ENCODE assay signal across 15 cellular contexts in the genomic region with DNA sequence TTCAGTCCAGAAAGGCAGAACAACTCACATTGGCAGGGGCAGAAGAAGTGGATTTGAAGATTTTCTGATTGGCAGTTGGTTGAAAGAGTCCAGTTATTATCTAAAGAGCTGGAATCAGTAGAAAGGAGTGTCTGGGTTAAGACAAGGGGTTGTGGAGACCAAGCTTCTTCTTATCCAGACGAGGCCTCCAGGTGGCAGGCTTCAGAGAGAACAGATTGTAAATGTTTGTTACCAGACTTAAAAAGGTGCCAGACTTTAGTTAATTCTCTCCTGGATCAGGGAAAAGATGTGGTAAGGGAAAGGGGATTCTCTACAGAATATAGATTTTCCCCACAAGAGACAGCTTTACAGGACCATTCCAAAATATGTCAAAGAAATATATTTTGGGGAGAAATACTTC. TPM values are rescaled to one million over a fixed set of nuclear protein-coding genes. Genes with fewer than 3 reads are reported as not detected.
DNase-seq lines count a peak whose midpoint lies in the region; ATAC-seq and TF ChIP-seq lines count a peak whose summit lies in the region.
"Had no signal": no experiment of that assay in that cellular context is flagged by ENCODE, and none has a peak within 500 bp of the region (broad histone marks: within the 10 kb centered on the region; RNA-seq: fewer than 3 reads in every experiment).

No MANE protein-coding gene starts in this region.

- H3K27me3 Mint-ChIP-seq in osteocyte (ENCODE audit: unreplicated experiment) (no peaks in the 10 kb centered on the region), T-helper 17 cell (peaks cover 67% of the 10 kb centered on the region)

- no peaks in the 10 kb centered on the region for H3K36me3 Mint-ChIP-seq in osteocyte (ENCODE audit: unreplicated experiment)
- peaks cover 4% of the 10 kb centered on the region for H3K36me3 Mint-ChIP-seq in T-helper 17 cell (ENCODE audit: low read depth)

- no peak for TF ChIP-seq POLR2A in esophagus squamous epithelium (IDR thresholded peaks at IDR 0.05)
- no peak for TF ChIP-seq POLR2A in breast epithelium (IDR thresholded peaks at IDR 0.05)

- no peaks in the 10 kb centered on the region for H3K4me1 ChIP-seq in PC-3 (ENCODE audit: insufficient read depth, low read length)
- peaks cover 23 to 57% (median 24%) of the 10 kb centered on the region in 3 donors for H3K4me1 ChIP-seq in esophagus squamous epithelium
- peaks cover 3 to 8% of the 10 kb centered on the region in 2 donors for H3K4me1 ChIP-seq in breast epithelium
- H3K4me1 ChIP-seq: A549 had no signal

- intact Hi-C loops in PC-3 (cut with micrococcal nuclease) = no loop called here
- intact Hi-C loops in esophagus squamous epithelium (cut with DNase I) = no loop called here
- intact Hi-C loops in breast epithelium (cut with DNase I; ENCODE audit: low total_unique reads) = loop anchor here (10.0 kb wide), 1 partner anchor 387 kb away; no protein-coding TSS in a partner anchor

- H3K9me3 Mint-ChIP-seq in osteocyte (ENCODE audit: unreplicated experiment) = peaks cover 7% of the 10 kb centered on the region

- H3K27ac Mint-ChIP-seq in osteocyte (ENCODE audit: unreplicated experiment) = peak overlapping the region; percentile 90
- H3K27ac Mint-ChIP-seq in T-helper 17 cell = no peak overlapping the region

- H3K27ac ChIP-seq in PC-3 (ENCODE audit: low read length) (no peak overlapping the region), esophagus squamous epithelium (peak overlapping the region in 2 of 4 donors; percentile 82 to 86), breast epithelium (no peak overlapping the region)
- H3K27ac ChIP-seq: A549, Peyer's patch had no signal

- CTCF ChIA-PET in PC-3 (lab: Charles Lee) = interaction anchor here (0.7 kb wide), 1 partner anchor 105 kb away, joined by 4 read pairs; no protein-coding TSS in a partner anchor

- DNase-seq in NCI-H2171 treated with DMSO at 0.1 percent for 48 hours (lab: John Stamatoyannopoulos, UW) (peak; percentile 6), NCI-H2171 (lab: John Stamatoyannopoulos, UW) (no peak), PC-3 (peak; percentile 12), choroid plexus epithelial cell (ENCODE audit: low read depth) (peak; percentile 58), osteocyte (ENCODE audit: extremely low spot score, unreplicated experiment) (no peak), esophagus squamous epithelium (lab: John Stamatoyannopoulos, UW) (no peak), breast epithelium (ENCODE audit: low spot score in 2 of 2) (no peak), T-helper 17 cell (no peak)
- DNase-seq: activated naive CD4-positive, alpha-beta T cell; central memory CD4-positive, alpha-beta T cell; Kasumi-1; NCI-H2107; Peyer's patch; stimulated activated CD8-positive, alpha-beta memory T cell treated with anti-CD3 and anti-CD28 coated beads, Interleukin-4, amount 100 ng/mL, for 48 hours had no signal

- H3K4me3 Mint-ChIP-seq in osteocyte (ENCODE audit: unreplicated experiment) = no peak overlapping the region
- H3K4me3 Mint-ChIP-seq in T-helper 17 cell = no peak overlapping the region

- POLR2A ChIA-PET in PC-3 (lab: Charles Lee; ENCODE audit: unreplicated experiment) = no interaction called here

- H3K4me2 ChIP-seq in PC-3 (ENCODE audit: low read length) = no peak overlapping the region
- H3K4me2 ChIP-seq: A549 had no signal

- H3K9ac ChIP-seq in PC-3 (ENCODE audit: low read length) = no peak overlapping the region

- peak; percentile 29; the same call in 1 of the 2 replicates for TF ChIP-seq CTCF in PC-3 (conservative IDR thresholded peaks at IDR 0.05; ENCODE audit: low read depth, low read length)
- peak; percentile 52 for TF ChIP-seq CTCF in choroid plexus epithelial cell (conservative IDR thresholded peaks at IDR 0.05; ENCODE audit: low read depth, low read length)
- TF ChIP-seq CTCF in osteocyte (IDR thresholded peaks at IDR 0.05) = peak; percentile 33
- TF ChIP-seq CTCF in esophagus squamous epithelium (IDR thresholded peaks at IDR 0.05) = no peak
- no peak for TF ChIP-seq CTCF in breast epithelium (IDR thresholded peaks at IDR 0.05)

- H3K9me3 ChIP-seq in PC-3 (ENCODE audit: low read length) (0 out of 2 replicates have a peak, but pooled peaks cover 5% of the 10 kb centered on the region), esophagus squamous epithelium (peaks cover 0 to 5% (median 0%) of the 10 kb centered on the region in 3 donors), breast epithelium (no peaks in the 10 kb centered on the region), T-helper 17 cell (ENCODE audit: control insufficient read depth, low read length, poor library complexity, severe bottlenecking) (no peaks in the 10 kb centered on the region)
- H3K9me3 ChIP-seq: A549, Peyer's patch had no signal

- H2AFZ ChIP-seq in PC-3 (ENCODE audit: low read length) = no peak overlapping the region

- whole genome bisulfite sequencing in esophagus squamous epithelium, 2 donors = 24 to 43% methylated on average over 1 of the region's 1 CpG

- no peak for ATAC-seq in PC-3
- ATAC-seq in T-helper 17 cell = no peak
- ATAC-seq: A549 had no signal

- H3K4me3 ChIP-seq in PC-3 (ENCODE audit: low read length) (no peak overlapping the region), choroid plexus epithelial cell (ENCODE audit: low read depth, low read length) (no peak overlapping the region), esophagus squamous epithelium (no peak overlapping the region), breast epithelium (no peak overlapping the region)
- H3K4me3 ChIP-seq: A549, Peyer's patch had no signal

- H3K4me1 Mint-ChIP-seq in osteocyte (ENCODE audit: unreplicated experiment) (peaks cover 45% of the 10 kb centered on the region), T-helper 17 cell (no peaks in the 10 kb centered on the region)

- no peaks in the 10 kb centered on the region for H3F3A ChIP-seq in PC-3 (ENCODE audit: low read length, unreplicated experiment)

- H3K27me3 ChIP-seq in PC-3 (ENCODE audit: low read length) = no peaks in the 10 kb centered on the region
- no peaks in the 10 kb centered on the region for H3K27me3 ChIP-seq in esophagus squamous epithelium
- no peaks in the 10 kb centered on the region for H3K27me3 ChIP-seq in breast epithelium
- H3K27me3 ChIP-seq: Peyer's patch had no signal

- no peaks in the 10 kb centered on the region for H3K36me3 ChIP-seq in PC-3 (ENCODE audit: low read depth, low read length)
- no peaks in the 10 kb centered on the region for H3K36me3 ChIP-seq in esophagus squamous epithelium
- H3K36me3 ChIP-seq in breast epithelium = no peaks in the 10 kb centered on the region
- H3K36me3 ChIP-seq: Peyer's patch had no signal

- H4K20me1 ChIP-seq in PC-3 (ENCODE audit: low read length) = no peaks in the 10 kb centered on the region

- H3K9me2 ChIP-seq in PC-3 (replicated peaks; ENCODE audit: low read length) = no peaks in the 10 kb centered on the region

- H3K79me2 ChIP-seq in PC-3 (ENCODE audit: low read length) = no peaks in the 10 kb centered on the region

- BruUV-seq in PC-3 (replicated peaks; lab: Mats Ljungman, UMichigan) = no TSS peak

RNA-seq across cellular contexts. Expression of gene TLR3, which starts 36.7 kb away (rescaled TPM):
- total RNA-seq in PC-3 (2014; rRNA removed) = 0.33 TPM in 1 of 2 replicates, not detected in the other
- 7.5 and 8.2 TPM in 2 replicates for total RNA-seq in osteocyte
- 10 to 100 TPM in 1 of 4 donors, 1 to 10 TPM in 3; 2.8 to 11.6 (median 5.8) TPM for total RNA-seq in esophagus squamous epithelium
- total RNA-seq in breast epithelium = 10 to 100 TPM in 1 of 3 donors, 1 to 10 TPM in 2; 4.3 to 13.9 (median 7.4) TPM
- total RNA-seq in T-helper 17 cell = 1 to 10 TPM in 1 of 2 donors, under 1 TPM in 1; 0.55 to 1.5 TPM

Comparison
In these comparisons a context has a peak if more than half of its experiments do, and no peak if none do; other contexts are left out.
1. DNase-seq: peak in NCI-H2171 treated with DMSO at 0.1 percent for 48 hours (single experiment), PC-3 (single experiment) and choroid plexus epithelial cell (single experiment); none in NCI-H2171 (single experiment), osteocyte (single experiment), esophagus squamous epithelium (single experiment), breast epithelium (0 of 2) and T-helper 17 cell (0 of 3).
2. CTCF ChIP-seq: peak in PC-3 (single experiment), choroid plexus epithelial cell (single experiment) and osteocyte (single experiment); none in esophagus squamous epithelium (0 of 6) and breast epithelium (0 of 3).